ENCODE assay signal across 8 cellular contexts in genomic region chr3:181210275-181210674, GRCh38.
DNase-seq lines count a peak whose midpoint lies in the region; ATAC-seq and TF ChIP-seq lines count a peak whose summit lies in the region.

No MANE protein-coding gene starts in this region.

- TF ChIP-seq CTCF in esophagus muscularis mucosa (IDR thresholded peaks at IDR 0.05), result peak in 2 of 3 experiments; percentile 21 to 31

- no peak for TF ChIP-seq EP300 in esophagus muscularis mucosa (IDR thresholded peaks at IDR 0.05)

- no peak overlapping the region for H3K27ac ChIP-seq in esophagus muscularis mucosa (replicated peaks in 1 of 4)

- no peaks in the 10 kb centered on the region for H3K9me3 ChIP-seq in esophagus muscularis mucosa

- no peak for TF ChIP-seq POLR2A in esophagus muscularis mucosa (IDR thresholded peaks at IDR 0.05; ENCODE audit: low read depth)

- no peaks in the 10 kb centered on the region for H3K36me3 ChIP-seq in esophagus muscularis mucosa

- WGBS in esophagus muscularis mucosa, result 11% methylated on average over 2 of the region's 2 CpGs

- H3K27me3 ChIP-seq in esophagus muscularis mucosa, result no peaks in the 10 kb centered on the region

- ATAC-seq in HG02885 (IDR thresholded peaks at IDR 0.05; ENCODE audit: poor library complexity, unreplicated experiment), result no peak
- no peak for ATAC-seq in GM19397 (IDR thresholded peaks at IDR 0.05; ENCODE audit: unreplicated experiment)

- H3K4me3 ChIP-seq in esophagus muscularis mucosa, result no peak overlapping the region

- no peaks in the 10 kb centered on the region for H3K4me1 ChIP-seq in esophagus muscularis mucosa

- DNase-seq in SIG-M5 treated with dmso at 0.1 percent for 504 hours (lab: John Stamatoyannopoulos, UW; ENCODE audit: unreplicated experiment) (peak; percentile 13), SIG-M5 (lab: John Stamatoyannopoulos, UW) (no peak), NCI-H748 treated with DMSO at 0.1 percent for 48 hours (lab: John Stamatoyannopoulos, UW) (peak; percentile 2), esophagus muscularis mucosa (ENCODE audit: extremely low spot score) (no peak), stromal cell of bone marrow (ENCODE audit: low read depth) (peak; percentile 9), COLO668 (lab: John Stamatoyannopoulos, UW; ENCODE audit: unreplicated experiment) (no peak)

- intact Hi-C loops in esophagus muscularis mucosa (cut with DNase I), result no loop called here

Comparison
In these comparisons a context has a peak if more than half of its experiments do, and no peak if none do; other contexts are left out.
1. DNase-seq: peak in SIG-M5 treated with dmso at 0.1 percent for 504 hours (single experiment), NCI-H748 treated with DMSO at 0.1 percent for 48 hours (single experiment) and stromal cell of bone marrow (single experiment); none in SIG-M5 (single experiment), esophagus muscularis mucosa (single experiment) and COLO668 (single experiment).